2 cellular contexts compared by ENCODE assay signal in genomic region chr2:21072477-21073242, GRCh38.
TF ChIP-seq lines count a peak whose summit lies in the region.

No MANE protein-coding gene starts in this region.

TF ChIP-seq in H1, 55 proteins besides CTCF, POLR2A, EP300 and RAD21:
- no peak for TF ChIP-seq BRCA1 (IDR thresholded peaks at IDR 0.05; ENCODE audit: low read depth, low read length)
- no peak for TF ChIP-seq SIRT6 (IDR thresholded peaks at IDR 0.05; ENCODE audit: low read length)
- TF ChIP-seq CREB1 (IDR thresholded peaks at IDR 0.05) = no peak
- TF ChIP-seq, protein P1, sequence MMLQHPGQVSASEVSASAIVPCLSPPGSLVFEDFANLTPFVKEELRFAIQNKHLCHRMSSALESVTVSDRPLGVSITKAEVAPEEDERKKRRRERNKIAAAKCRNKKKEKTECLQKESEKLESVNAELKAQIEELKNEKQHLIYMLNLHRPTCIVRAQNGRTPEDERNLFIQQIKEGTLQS (IDR thresholded peaks at IDR 0.05; ENCODE audit: insufficient read depth, low read depth, low read length) = no peak
- no peak for TF ChIP-seq GABPA (IDR thresholded peaks at IDR 0.05; ENCODE audit: borderline replicate concordance, insufficient read depth, low read length)
- no peak for TF ChIP-seq SUZ12 (IDR thresholded peaks at IDR 0.05; ENCODE audit: low read length)
- TF ChIP-seq TCF12 (IDR thresholded peaks at IDR 0.05; ENCODE audit: low read depth, low read length) = no peak
- no peak for TF ChIP-seq SP2 (IDR thresholded peaks at IDR 0.05; ENCODE audit: low read length)
- TF ChIP-seq MAFK (IDR thresholded peaks at IDR 0.05; ENCODE audit: low read depth, low read length) = no peak
- TF ChIP-seq POLR2AphosphoS5 (IDR thresholded peaks at IDR 0.05; ENCODE audit: low read depth, low read length) = no peak
- no peak for TF ChIP-seq EZH2 (IDR thresholded peaks at IDR 0.05; ENCODE audit: low read depth, low read length, severe bottlenecking)
- TF ChIP-seq KDM4A (IDR thresholded peaks at IDR 0.05; ENCODE audit: low read depth, low read length, severe bottlenecking) = no peak
- no peak for TF ChIP-seq NRF1 (IDR thresholded peaks at IDR 0.05; ENCODE audit: low read depth, low read length)

TF ChIP-seq in liver, 16 proteins besides CTCF, POLR2A, EP300 and RAD21:
- TF ChIP-seq TAF1 (conservative IDR thresholded peaks at IDR 0.05) (no peak), RXRA (IDR thresholded peaks at IDR 0.05) (peak in 1 of 2 donors; percentile 18), HNF4A (conservative IDR thresholded peaks at IDR 0.05) (peak; percentile 50 to 56)
TF ChIP-seq in liver: peak in this region for 2.
